Comparison of ENCODE assay signal across 8 cellular contexts in genomic region chr2:99180755-99181647, GRCh38. TPM values are rescaled to one million over a fixed set of nuclear protein-coding genes. Genes with fewer than 3 reads are reported as not detected.
DNase-seq lines count a peak whose midpoint lies in the region; ATAC-seq, FAIRE-seq and TF ChIP-seq lines count a peak whose summit lies in the region.

TSS of gene MITD1 (minus strand) at chr2:99181058. CDS start at chr2:99180981, 77 bp downstream.
TSS of gene MRPL30 (plus strand) at chr2:99181184. CDS start at chr2:99186204, 5,020 bp downstream.

- H3K4me3 ChIP-seq in AG04449 (ENCODE audit: low read depth, low read length) (peak within 1 kb of the TSS; percentile 99), WI38 (ENCODE audit: low read depth, low read length) (peak within 1 kb of the TSS; percentile 73), bronchial epithelial cell (ENCODE audit: low read depth, low read length) (peak within 1 kb of the TSS; percentile 84), small intestine (ENCODE audit: low read depth in 1 of 2, low read length in 2 of 2) (peak within 1 kb of the TSS; percentile 62 to 64)

- H3K36me3 ChIP-seq in bronchial epithelial cell (ENCODE audit: control insufficient read depth, insufficient read depth, low read length): no peaks in the 10 kb centered on the region
- no peaks in the 10 kb centered on the region for H3K36me3 ChIP-seq in small intestine (ENCODE audit: control insufficient read depth in 2 of 2, insufficient read depth in 2 of 2, low read length in 2 of 2)

- DNase-seq in AG04449 (ENCODE audit: low read depth, low spot score) (peak; percentile 81), NCI-H2227 treated with DMSO at 0.1 percent for 48 hours (lab: John Stamatoyannopoulos, UW) (peak; percentile 95), bronchial epithelial cell (ENCODE audit: low read depth) (peak; percentile 93), iPS-NIHi11 (ENCODE audit: low spot score) (peak; percentile 85), small intestine (peak; percentile 97)

- H3K27ac ChIP-seq in small intestine (ENCODE audit: low read depth in 1 of 2, low read length in 1 of 2): peak within 1 kb of the TSS; percentile 76 to 91

- H3K27me3 ChIP-seq in bronchial epithelial cell (ENCODE audit: control insufficient read depth, insufficient read depth, low read length): no peaks in the 10 kb centered on the region
- H3K27me3 ChIP-seq in small intestine (ENCODE audit: control insufficient read depth in 2 of 2, insufficient read depth in 2 of 2, low read length in 2 of 2): no peaks in the 10 kb centered on the region

- peaks cover 0 to 8% of the 10 kb centered on the region in 2 donors for H3K4me1 ChIP-seq in small intestine (ENCODE audit: control insufficient read depth in 2 of 2, insufficient read depth in 1 of 2, low read depth in 1 of 2, low read length in 1 of 2)

- no peak for TF ChIP-seq CTCF in AG04449 (IDR thresholded peaks at IDR 0.05; ENCODE audit: insufficient read depth, low read length, missing control alignments)
- TF ChIP-seq CTCF in WI38 (IDR thresholded peaks at IDR 0.05; ENCODE audit: low read depth, low read length): no peak
- TF ChIP-seq CTCF in bronchial epithelial cell (IDR thresholded peaks at IDR 0.05; ENCODE audit: insufficient read depth, low read length, severe bottlenecking): no peak

- FAIRE-seq in bronchial epithelial cell (lab: Jason Lieb, UNC): no peak
- no peak for FAIRE-seq in small intestine (lab: Jason Lieb, UNC)

- 0 to 1% (median 0%) methylated on average over 39 of the region's 39 CpGs for WGBS in small intestine, 3 donors

- POLR2A ChIA-PET in AG04449 (lab: Yijun Ruan, JAX): interaction anchor here (0.5 to 1.7 kb wide), 6 partner anchors 12 to 1110 kb away, joined by 3 to 16 read pairs (median 3); partner anchors contain the start of genes EIF5B and TXNDC9

- H3K9me3 ChIP-seq in small intestine (ENCODE audit: control insufficient read depth, low read depth): no peaks in the 10 kb centered on the region

- CTCF ChIA-PET in AG04449 (lab: Yijun Ruan, JAX): interaction anchor here (0.9 to 1.9 kb wide), 9 partner anchors 9 to 1081 kb away, joined by 3 to 12 read pairs (median 4); partner anchors contain the start of genes EIF5B and TXNDC9

- ATAC-seq in GM18907 (IDR thresholded peaks at IDR 0.05; ENCODE audit: unreplicated experiment) (peak; percentile 88), HG03159 (IDR thresholded peaks at IDR 0.05; ENCODE audit: unreplicated experiment) (peak; percentile 94)

RNA-seq across cellular contexts. Expression of gene MITD1, which starts in this region (rescaled TPM):
- 17.9 and 32.0 TPM in 2 replicates for total RNA-seq in bronchial epithelial cell
- 10 to 100 TPM; 27.6 to 38.2 (median 30.5) TPM for polyA plus RNA-seq in small intestine

RNA-seq across cellular contexts. Expression of gene MRPL30, which starts in this region (rescaled TPM):
- 21.5 and 22.6 TPM in 2 replicates for total RNA-seq in bronchial epithelial cell
- polyA plus RNA-seq in small intestine: 10 to 100 TPM; 19.7 to 27.9 (median 20.1) TPM

Comparison
In these comparisons a context has a peak if more than half of its experiments do, and no peak if none do; other contexts are left out.
1. Peak in every context shown above with its lines: DNase-seq, ATAC-seq, H3K4me3 ChIP-seq and H3K27ac ChIP-seq.